In the genomic region with DNA sequence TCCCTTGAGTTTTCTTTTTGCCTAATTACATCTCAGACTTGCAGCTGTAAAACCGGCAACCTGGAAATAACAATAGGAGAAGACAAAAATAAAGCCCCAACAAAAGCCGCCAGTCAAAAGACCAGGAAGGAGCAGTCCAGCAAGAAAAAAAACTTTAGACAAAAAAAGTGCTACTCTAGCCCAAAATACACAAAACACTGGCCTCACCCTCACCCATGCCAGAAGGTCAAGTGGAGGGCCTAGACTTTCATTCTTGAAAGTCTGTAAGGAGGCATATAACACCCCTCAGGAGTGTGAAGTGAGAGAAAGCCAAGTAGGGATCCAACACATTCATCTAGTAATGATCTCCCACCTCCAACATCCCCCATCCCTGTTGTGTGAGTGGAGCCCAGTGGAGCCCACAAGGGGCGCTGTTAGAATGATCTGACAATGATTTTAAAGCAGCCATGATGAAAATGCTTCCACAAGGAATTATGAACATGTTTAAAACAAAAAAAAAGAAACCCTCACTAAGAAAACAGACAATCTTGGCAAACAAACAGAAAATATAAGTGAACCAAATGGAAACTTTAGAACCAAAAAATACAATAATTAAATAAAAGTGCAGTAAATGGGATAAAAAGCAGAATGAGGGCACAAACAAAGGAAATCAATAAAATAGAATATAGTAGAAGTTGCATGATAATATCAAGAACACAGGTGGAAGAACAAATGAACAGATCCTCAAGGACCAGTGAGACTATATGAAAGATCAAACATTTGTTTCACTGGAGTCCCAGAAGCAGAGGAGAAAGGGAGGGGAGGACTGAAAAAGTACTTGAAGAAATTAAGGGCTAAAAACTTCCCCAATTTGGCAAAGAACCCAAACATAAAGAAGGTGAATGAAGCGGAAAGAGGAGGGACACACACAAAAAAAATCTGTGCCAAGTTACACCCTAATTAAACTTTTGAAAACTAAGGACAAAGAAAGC, we compare ENCODE assay signal across 14 cellular contexts. TPM values are rescaled to one million over a fixed set of nuclear protein-coding genes. Genes with fewer than 3 reads are reported as not detected.
DNase-seq lines count a peak whose midpoint lies in the region; TF ChIP-seq lines count a peak whose summit lies in the region.
"Had no signal": no experiment of that assay in that cellular context is flagged by ENCODE, and none has a peak within 500 bp of the region (broad histone marks: within the 10 kb centered on the region; RNA-seq: fewer than 3 reads in every experiment).

No MANE protein-coding gene starts in this region.

- POLR2A ChIA-PET in HEK293T (lab: Yijun Ruan, JAX): no interaction called here

- no peaks in the 10 kb centered on the region for H3K9me3 ChIP-seq in trophoblast cell (ENCODE audit: insufficient read depth, low read depth, low read length)
- H3K9me3 ChIP-seq: testis had no signal

- peaks cover 6% of the 10 kb centered on the region for H3K36me3 Mint-ChIP-seq in T-helper 1 cell treated with Interleukin-12 subunit alpha and Interleukin-12 subunit beta and Interleukin-4 antibody, amounts not matched to agents 30 μg/mL and 1 μg/mL, for 36 hours (ENCODE audit: low read depth)

- H4K91ac ChIP-seq in trophoblast cell (ENCODE audit: low read depth, low read length): no peak overlapping the region

- H2AK5ac ChIP-seq in trophoblast cell (ENCODE audit: low read length): no peak overlapping the region

- H3K9ac ChIP-seq in trophoblast cell (ENCODE audit: low read length): no peak overlapping the region

- in situ Hi-C loops in brain microvascular endothelial cell (cut with HindIII; ENCODE audit: low pct_ligation_motif_present, low sequenced_read_pairs): no loop called here

- H3K79me1 ChIP-seq in trophoblast cell (ENCODE audit: low read length): no peaks in the 10 kb centered on the region

- H4K12ac ChIP-seq in trophoblast cell (ENCODE audit: low read depth, low read length): no peak overlapping the region

- H3K4ac ChIP-seq in trophoblast cell (ENCODE audit: low read depth, low read length): peak overlapping the region; percentile 69

- H3K4me1 ChIP-seq in trophoblast cell (ENCODE audit: control insufficient read depth in 1 of 2, insufficient read depth in 2 of 2, low read length in 2 of 2): peaks cover 0 to 3% of the 10 kb centered on the region in 2 experiments

- peak overlapping the region; percentile 38 for H4K8ac ChIP-seq in trophoblast cell (ENCODE audit: low read depth, low read length)

- DNase-seq in T-helper 1 cell: no peak
- DNase-seq in HEK293T (ENCODE audit: extremely low spot score): peak; percentile 25
- DNase-seq in brain microvascular endothelial cell: no peak
- no peak for DNase-seq in trophoblast cell
- DNase-seq in NOMO-1 treated with DMSO at 0.1 percent for 48 hours (lab: John Stamatoyannopoulos, UW; ENCODE audit: unreplicated experiment): no peak
- DNase-seq in amygdala (lab: John Stamatoyannopoulos, UW): no peak
- no peak for DNase-seq in SW 1271 (lab: John Stamatoyannopoulos, UW)
- DNase-seq: activated CD8-positive, alpha-beta memory T cell treated with anti-CD3 and anti-CD28 coated beads, Interleukin-2, amount 10 ng/mL, durations not matched to agents 7 days and 5 days; erythroblast; NCI-H1417 treated with DMSO at 0.1 percent for 48 hours; right cardiac atrium; T1000; testis had no signal

- no peak overlapping the region for H3K4me2 ChIP-seq in trophoblast cell (ENCODE audit: low read length)

- H3K27ac Mint-ChIP-seq in T-helper 1 cell treated with Interleukin-12 subunit alpha and Interleukin-12 subunit beta and Interleukin-4 antibody, amounts not matched to agents 30 μg/mL and 1 μg/mL, for 36 hours: peak overlapping the region; percentile 64
- H3K27ac Mint-ChIP-seq: activated CD8-positive, alpha-beta memory T cell treated with anti-CD3 and anti-CD28 coated beads, Interleukin-2, amount 10 ng/mL, durations not matched to agents 7 days and 5 days had no signal

- peak overlapping the region; percentile 78 for H3K18ac ChIP-seq in trophoblast cell (ENCODE audit: low read length)

- no peaks in the 10 kb centered on the region for H3K79me2 ChIP-seq in trophoblast cell (ENCODE audit: control insufficient read depth, insufficient read depth, low read length, poor library complexity)

- no peak overlapping the region for H3K4me3 ChIP-seq in brain microvascular endothelial cell (ENCODE audit: low read depth, low read length)
- H3K4me3 ChIP-seq in trophoblast cell (ENCODE audit: low read depth, low read length): no peak overlapping the region
- H3K4me3 ChIP-seq: testis had no signal

- CTCF ChIA-PET in HEK293T (lab: Yijun Ruan, JAX): no interaction called here

- no peak overlapping the region for H2BK120ac ChIP-seq in trophoblast cell (ENCODE audit: insufficient read depth, low read length, poor library complexity)

- no peak overlapping the region for H3K14ac ChIP-seq in trophoblast cell (ENCODE audit: low read length)

- TF ChIP-seq CTCF in brain microvascular endothelial cell (IDR thresholded peaks at IDR 0.05; ENCODE audit: low read depth, low read length, missing control alignments): peak; percentile 41

- no peak overlapping the region for H3K4me3 Mint-ChIP-seq in T-helper 1 cell treated with Interleukin-12 subunit alpha and Interleukin-12 subunit beta and Interleukin-4 antibody, amounts not matched to agents 30 μg/mL and 1 μg/mL, for 36 hours
- H3K4me3 Mint-ChIP-seq: activated CD8-positive, alpha-beta memory T cell treated with anti-CD3 and anti-CD28 coated beads, Interleukin-2, amount 10 ng/mL, durations not matched to agents 7 days and 5 days had no signal

- no peak overlapping the region for H3K23ac ChIP-seq in trophoblast cell (ENCODE audit: low read length)

- H3K27ac ChIP-seq in brain microvascular endothelial cell: no peak overlapping the region
- no peak overlapping the region for H3K27ac ChIP-seq in trophoblast cell (ENCODE audit: low read depth, low read length)

- H3K4me1 Mint-ChIP-seq in T-helper 1 cell treated with Interleukin-12 subunit alpha and Interleukin-12 subunit beta and Interleukin-4 antibody, amounts not matched to agents 30 μg/mL and 1 μg/mL, for 36 hours (ENCODE audit: low read depth): peaks cover 34% of the 10 kb centered on the region

- H2AFZ ChIP-seq in trophoblast cell (ENCODE audit: insufficient read depth, low read length, poor library complexity): no peak overlapping the region

- H3K27me3 ChIP-seq in brain microvascular endothelial cell (replicated peaks): no peaks in the 10 kb centered on the region
- no peaks in the 10 kb centered on the region for H3K27me3 ChIP-seq in trophoblast cell (ENCODE audit: insufficient read depth, low read length)
- H3K27me3 ChIP-seq: testis had no signal

- no CpG with 5 or more reads among the region's 4 CpGs for WGBS in trophoblast cell (ENCODE audit: extremely low coverage, insufficient coverage, insufficient read length)

- H3K36me3 ChIP-seq in brain microvascular endothelial cell (replicated peaks) (no peaks in the 10 kb centered on the region), trophoblast cell (ENCODE audit: control insufficient read depth in 1 of 2, insufficient read depth in 2 of 2, low read length in 2 of 2) (no peaks in the 10 kb centered on the region)

- H3K27me3 Mint-ChIP-seq in T-helper 1 cell treated with Interleukin-12 subunit alpha and Interleukin-12 subunit beta and Interleukin-4 antibody, amounts not matched to agents 30 μg/mL and 1 μg/mL, for 36 hours (ENCODE audit: low read depth): no peaks in the 10 kb centered on the region
- H3K27me3 Mint-ChIP-seq: activated CD8-positive, alpha-beta memory T cell treated with anti-CD3 and anti-CD28 coated beads, Interleukin-2, amount 10 ng/mL, durations not matched to agents 7 days and 5 days had no signal

- no peak overlapping the region for H2BK12ac ChIP-seq in trophoblast cell (ENCODE audit: low read length)

- no peak overlapping the region for H2BK5ac ChIP-seq in trophoblast cell (ENCODE audit: low read depth, low read length, poor library complexity)

- no peaks in the 10 kb centered on the region for H3K9me3 Mint-ChIP-seq in T-helper 1 cell treated with Interleukin-12 subunit alpha and Interleukin-12 subunit beta and Interleukin-4 antibody, amounts not matched to agents 30 μg/mL and 1 μg/mL, for 36 hours

TF ChIP-seq in HEK293T, 16 proteins besides CTCF, POLR2A, EP300 and RAD21:
- TF ChIP-seq SP1 (IDR thresholded peaks at IDR 0.05) (no peak), NFRKB (IDR thresholded peaks at IDR 0.05) (no peak), BHLHE40 (IDR thresholded peaks at IDR 0.05; ENCODE audit: borderline replicate concordance) (no peak), TARDBP (IDR thresholded peaks at IDR 0.05) (no peak), FOXM1 (IDR thresholded peaks at IDR 0.05; ENCODE audit: borderline replicate concordance) (no peak), ARNT (IDR thresholded peaks at IDR 0.05) (no peak), L3MBTL2 (conservative IDR thresholded peaks at IDR 0.05) (no peak), ZNF384 (IDR thresholded peaks at IDR 0.05) (no peak), ELF4 (IDR thresholded peaks at IDR 0.05) (no peak), LEF1 (IDR thresholded peaks at IDR 0.05; ENCODE audit: borderline replicate concordance) (no peak), CTBP1 (IDR thresholded peaks at IDR 0.05; ENCODE audit: borderline replicate concordance) (no peak), SUZ12 (IDR thresholded peaks at IDR 0.05) (no peak)
- TF ChIP-seq, protein P1, sequence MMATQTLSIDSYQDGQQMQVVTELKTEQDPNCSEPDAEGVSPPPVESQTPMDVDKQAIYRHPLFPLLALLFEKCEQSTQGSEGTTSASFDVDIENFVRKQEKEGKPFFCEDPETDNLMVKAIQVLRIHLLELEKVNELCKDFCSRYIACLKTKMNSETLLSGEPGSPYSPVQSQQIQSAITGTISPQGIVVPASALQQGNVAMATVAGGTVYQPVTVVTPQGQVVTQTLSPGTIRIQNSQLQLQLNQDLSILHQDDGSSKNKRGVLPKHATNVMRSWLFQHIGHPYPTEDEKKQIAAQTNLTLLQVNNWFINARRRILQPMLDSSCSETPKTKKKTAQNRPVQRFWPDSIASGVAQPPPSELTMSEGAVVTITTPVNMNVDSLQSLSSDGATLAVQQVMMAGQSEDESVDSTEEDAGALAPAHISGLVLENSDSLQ (IDR thresholded peaks at IDR 0.05): no peak

RNA-seq across cellular contexts. Expression of a gene that starts 23.9 kb away (rescaled TPM):
- polyA plus RNA-seq in trophoblast cell (2013): 84.1 and 90.7 TPM in 2 replicates
